1 cellular context compared by ENCODE assay signal in the genomic region with DNA sequence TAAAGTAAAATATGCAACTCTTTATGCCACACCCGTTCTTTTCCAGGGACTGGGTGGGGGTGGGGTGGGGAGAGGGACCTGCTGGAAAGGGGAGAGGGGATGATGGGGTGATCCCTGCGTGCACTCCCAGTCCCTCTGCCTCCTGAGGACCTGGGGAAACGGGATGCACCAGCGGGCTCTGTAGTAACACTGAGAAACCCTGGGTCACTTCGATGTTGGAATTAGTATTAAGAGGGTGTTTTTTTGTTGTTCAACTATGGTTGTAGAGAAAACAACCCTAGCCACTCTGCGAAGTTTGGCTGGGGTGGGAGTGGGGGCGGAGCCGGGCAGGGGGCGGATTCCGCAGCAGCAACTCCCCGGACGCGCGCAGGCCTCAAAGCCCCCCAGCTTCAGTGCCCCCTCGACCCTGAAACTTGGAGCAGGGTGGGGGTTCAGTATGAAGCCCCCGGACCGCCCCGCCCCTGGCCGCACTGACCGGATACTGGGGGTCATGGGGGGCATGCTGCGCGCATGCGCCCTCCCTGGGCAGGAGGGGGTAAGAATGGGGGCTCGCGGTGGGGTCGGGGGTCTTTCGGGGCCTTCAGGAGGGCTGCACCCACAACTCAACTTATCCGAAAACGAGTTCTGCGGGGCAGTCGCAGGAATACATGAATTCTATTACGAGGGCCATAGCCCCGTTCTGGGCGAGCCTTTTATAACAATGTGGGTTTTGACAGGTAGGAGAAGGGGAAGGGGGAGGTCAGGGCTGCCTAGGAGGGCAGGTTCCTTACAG.
TF ChIP-seq lines count a peak whose summit lies in the region.

No MANE protein-coding gene starts in this region.

TF ChIP-seq in IMR-90, 13 proteins besides CTCF, POLR2A, EP300 and RAD21:
- no peak for TF ChIP-seq MXI1 (IDR thresholded peaks at IDR 0.05; ENCODE audit: borderline replicate concordance, low read depth, low read length)
- no peak for TF ChIP-seq NFE2L2 (IDR thresholded peaks at IDR 0.05; ENCODE audit: low read depth, low read length)
- no peak for TF ChIP-seq SMC3 (IDR thresholded peaks at IDR 0.05; ENCODE audit: low read depth, low read length)
- TF ChIP-seq, protein P1, sequence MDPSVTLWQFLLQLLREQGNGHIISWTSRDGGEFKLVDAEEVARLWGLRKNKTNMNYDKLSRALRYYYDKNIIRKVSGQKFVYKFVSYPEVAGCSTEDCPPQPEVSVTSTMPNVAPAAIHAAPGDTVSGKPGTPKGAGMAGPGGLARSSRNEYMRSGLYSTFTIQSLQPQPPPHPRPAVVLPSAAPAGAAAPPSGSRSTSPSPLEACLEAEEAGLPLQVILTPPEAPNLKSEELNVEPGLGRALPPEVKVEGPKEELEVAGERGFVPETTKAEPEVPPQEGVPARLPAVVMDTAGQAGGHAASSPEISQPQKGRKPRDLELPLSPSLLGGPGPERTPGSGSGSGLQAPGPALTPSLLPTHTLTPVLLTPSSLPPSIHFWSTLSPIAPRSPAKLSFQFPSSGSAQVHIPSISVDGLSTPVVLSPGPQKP (IDR thresholded peaks at IDR 0.05; ENCODE audit: borderline replicate concordance, low read depth, low read length): no peak
TF ChIP-seq in IMR-90: peak in this region for 0.
